In genomic region chr2:240567872-240568677, GRCh38 we compare ENCODE assay signal across 8 cellular contexts. TPM values are rescaled to one million over a fixed set of nuclear protein-coding genes. Genes with fewer than 3 reads are reported as not detected.
DNase-seq lines count a peak whose midpoint lies in the region; ATAC-seq and TF ChIP-seq lines count a peak whose summit lies in the region.

TSS of gene RNPEPL1 (plus strand) at chr2:240568484. CDS start at chr2:240568587, 103 bp downstream.

- intact Hi-C loops in cardiac septum (cut with DNase I): loop anchor here (2.0 to 10.0 kb wide), 2 partner anchors 19 to 333 kb away; partner anchors contain the start of gene CAPN10

- peak; percentile 66 for TF ChIP-seq CTCF in 22Rv1 (IDR thresholded peaks at IDR 0.05)
- TF ChIP-seq CTCF in GM13977 (IDR thresholded peaks at IDR 0.05; ENCODE audit: extremely low read depth, insufficient read depth, missing control alignments): peak; percentile 29
- TF ChIP-seq CTCF in RWPE2 (IDR thresholded peaks at IDR 0.05; ENCODE audit: poor library complexity, severe bottlenecking): peak; percentile 27
- no peak for TF ChIP-seq CTCF in parathyroid adenoma (IDR thresholded peaks at IDR 0.05)

- peaks cover 2% of the 10 kb centered on the region for H3K79me2 ChIP-seq in parathyroid adenoma

- peak within 1 kb of the TSS; percentile 96 for H3K4me3 Mint-ChIP-seq in activated naive CD8-positive, alpha-beta T cell treated with anti-CD3 and anti-CD28 coated beads, Interleukin-2, amount 50 U/mL, for 24 hours

- no peaks in the 10 kb centered on the region for H3K27me3 Mint-ChIP-seq in activated naive CD8-positive, alpha-beta T cell treated with anti-CD3 and anti-CD28 coated beads, Interleukin-2, amount 50 U/mL, for 24 hours

- H3K4me3 ChIP-seq in RWPE2 (ENCODE audit: severe bottlenecking) (peak within 1 kb of the TSS; percentile 88), parathyroid adenoma (ENCODE audit: low read depth, low read length) (peak within 1 kb of the TSS; percentile 44)

- peaks cover 13% of the 10 kb centered on the region for H3K36me3 Mint-ChIP-seq in activated naive CD8-positive, alpha-beta T cell treated with anti-CD3 and anti-CD28 coated beads, Interleukin-2, amount 50 U/mL, for 24 hours (ENCODE audit: low read depth)

- DNase-seq in GM13977 (ENCODE audit: low spot score) (peak; percentile 79), RWPE2 (ENCODE audit: low spot score) (peak; percentile 55), cardiac septum (ENCODE audit: low spot score) (peak; percentile 77), T1000 (lab: John Stamatoyannopoulos, UW) (no peak)
- DNase-seq in activated naive CD8-positive, alpha-beta T cell treated with anti-CD3 and anti-CD28 coated beads, Interleukin-2, amount 50 U/mL, for 24 hours: peak; percentile 62

- H3K27ac ChIP-seq in 22Rv1 (peak within 1 kb of the TSS; percentile 94), RWPE2 (ENCODE audit: poor library complexity, severe bottlenecking) (peak within 1 kb of the TSS; percentile 87), parathyroid adenoma (peak within 1 kb of the TSS; percentile 65)

- H3K9me3 ChIP-seq in RWPE2 (ENCODE audit: severe bottlenecking): no peaks in the 10 kb centered on the region
- H3K9me3 ChIP-seq in parathyroid adenoma (ENCODE audit: control insufficient read depth, low read length): no peaks in the 10 kb centered on the region

- H2AFZ ChIP-seq in parathyroid adenoma: peak within 1 kb of the TSS; percentile 90

- no peaks in the 10 kb centered on the region for H3K36me3 ChIP-seq in RWPE2 (ENCODE audit: low read depth)
- no peaks in the 10 kb centered on the region for H3K36me3 ChIP-seq in parathyroid adenoma (ENCODE audit: control insufficient read depth, insufficient read depth, low read length)

- H3K27me3 ChIP-seq in RWPE2 (ENCODE audit: insufficient read depth, poor library complexity, severe bottlenecking) (no peaks in the 10 kb centered on the region), parathyroid adenoma (ENCODE audit: control insufficient read depth, insufficient read depth, low read length) (no peaks in the 10 kb centered on the region)

- peaks cover 60% of the 10 kb centered on the region for H3K4me1 Mint-ChIP-seq in activated naive CD8-positive, alpha-beta T cell treated with anti-CD3 and anti-CD28 coated beads, Interleukin-2, amount 50 U/mL, for 24 hours

- peak within 1 kb of the TSS; percentile 94 for H3K4me2 ChIP-seq in parathyroid adenoma (ENCODE audit: low read length)

- in situ Hi-C loops in GM13977 (cut with MboI; ENCODE audit: low pct_unique_long_range_greater_than_20kb, low sequenced_read_pairs, unreplicated experiment): no loop called here

- H3K9me3 Mint-ChIP-seq in activated naive CD8-positive, alpha-beta T cell treated with anti-CD3 and anti-CD28 coated beads, Interleukin-2, amount 50 U/mL, for 24 hours: no peaks in the 10 kb centered on the region

- peak within 1 kb of the TSS; percentile 96 for H3K27ac Mint-ChIP-seq in activated naive CD8-positive, alpha-beta T cell treated with anti-CD3 and anti-CD28 coated beads, Interleukin-2, amount 50 U/mL, for 24 hours

- ATAC-seq in HG03342 (IDR thresholded peaks at IDR 0.05; ENCODE audit: unreplicated experiment): peak; percentile 31
- peak; percentile 15 for ATAC-seq in RWPE2 (ENCODE audit: low read depth)
- peak; percentile 8 for ATAC-seq in activated naive CD8-positive, alpha-beta T cell treated with anti-CD3 and anti-CD28 coated beads, Interleukin-2, amount 50 U/mL, for 24 hours

- H3K9ac ChIP-seq in parathyroid adenoma: no peak within 1 kb of the TSS

- peaks cover 18% of the 10 kb centered on the region for H3K4me1 ChIP-seq in RWPE2 (ENCODE audit: insufficient read depth, poor library complexity, severe bottlenecking)
- peaks cover 19% of the 10 kb centered on the region for H3K4me1 ChIP-seq in parathyroid adenoma

RNA-seq across cellular contexts. Expression of gene RNPEPL1, which starts in this region (rescaled TPM):
- 73.8 TPM for total RNA-seq in cardiac septum
